ENCODE assay signal across 8 cellular contexts in the genomic region with DNA sequence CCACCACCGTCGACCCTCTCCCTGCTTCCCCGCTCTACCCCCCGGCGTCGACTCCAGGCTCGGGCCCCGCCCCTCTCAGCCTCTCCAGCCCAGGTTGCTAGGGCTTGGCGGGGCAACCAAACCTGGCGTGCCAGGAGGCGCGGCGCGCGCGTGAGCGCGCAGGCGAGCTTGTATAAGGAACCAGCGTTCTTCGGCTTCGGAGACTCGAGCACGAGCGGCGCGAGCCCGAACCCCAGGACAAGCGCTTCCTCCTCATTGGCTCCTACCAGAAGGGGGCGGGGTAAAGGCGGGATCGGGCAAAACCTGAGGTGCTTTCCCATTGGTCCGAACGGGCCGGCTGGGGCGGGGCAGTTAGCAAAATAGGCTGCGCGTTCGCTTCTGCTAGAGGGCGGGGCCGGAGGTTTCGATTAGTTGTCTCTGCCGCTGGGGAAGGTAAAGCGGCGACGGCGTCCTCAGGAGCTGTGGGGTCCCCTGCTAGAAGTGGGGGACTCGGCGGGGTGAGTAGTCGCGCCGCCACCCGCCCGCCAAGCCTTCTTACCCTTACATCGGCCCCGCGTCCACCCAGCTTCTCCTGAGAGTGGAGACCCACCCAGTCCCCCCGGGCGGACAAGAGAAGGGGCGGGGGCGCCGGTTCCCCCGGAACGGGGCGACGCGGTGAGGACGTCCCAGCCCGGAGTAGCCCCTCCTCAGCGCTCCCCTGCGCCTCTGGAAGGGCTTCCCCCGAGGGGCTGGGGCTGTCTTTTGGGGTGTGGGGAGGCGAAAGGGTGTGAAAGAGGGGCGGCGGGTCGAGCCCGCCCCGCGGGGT. TPM values are rescaled to one million over a fixed set of nuclear protein-coding genes. Genes with fewer than 3 reads are reported as not detected.
DNase-seq lines count a peak whose midpoint lies in the region; ATAC-seq and TF ChIP-seq lines count a peak whose summit lies in the region.

A gene (plus strand): TSS at position 410 of the 805 bp plus-strand sequence. CDS start 81,489 bp downstream, outside the sequence.

- H3K9ac ChIP-seq in KMS-11 = peak within 1 kb of the TSS; percentile 22; the same call in 1 of the 2 replicates
- peak within 1 kb of the TSS; percentile 82 for H3K9ac ChIP-seq in mucosa of stomach (ENCODE audit: low read length)

- TF ChIP-seq CTCF in KMS-11 (conservative IDR thresholded peaks at IDR 0.05; ENCODE audit: low read depth, low read length) (no peak), Peyer's patch (IDR thresholded peaks at IDR 0.05) (no peak), esophagus muscularis mucosa (IDR thresholded peaks at IDR 0.05) (no peak)

- peaks cover 14% of the 10 kb centered on the region for H3K4me1 ChIP-seq in KMS-11 (ENCODE audit: low read depth, poor library complexity, severe bottlenecking)
- H3K4me1 ChIP-seq in Peyer's patch = no peaks in the 10 kb centered on the region
- H3K4me1 ChIP-seq in esophagus muscularis mucosa = peaks cover 0 to 19% (median 9%) of the 10 kb centered on the region in 4 donors
- no peaks in the 10 kb centered on the region for H3K4me1 ChIP-seq in mucosa of stomach (ENCODE audit: control insufficient read depth, insufficient read depth, low read length)

- TF ChIP-seq POLR2A in Peyer's patch (IDR thresholded peaks at IDR 0.05) = peak; percentile 14 to 67
- no peak for TF ChIP-seq POLR2A in esophagus muscularis mucosa (IDR thresholded peaks at IDR 0.05; ENCODE audit: low read depth)

- peak; percentile 88 for ATAC-seq in GM21825 (IDR thresholded peaks at IDR 0.05; ENCODE audit: unreplicated experiment)
- ATAC-seq in activated T-cell treated with anti-CD3 and anti-CD28 coated beads, Interleukin-2, amount 50 U/mL, for 72 hours (replicated peaks in 1 of 2) = peak; percentile 93 to 94

- H3K36me3 ChIP-seq in KMS-11 (ENCODE audit: insufficient read depth) (no peaks in the 10 kb centered on the region), Peyer's patch (no peaks in the 10 kb centered on the region), esophagus muscularis mucosa (no peaks in the 10 kb centered on the region), mucosa of stomach (ENCODE audit: control insufficient read depth, insufficient read depth, low read length) (no peaks in the 10 kb centered on the region)

- H3K9me3 ChIP-seq in Peyer's patch (no peaks in the 10 kb centered on the region), esophagus muscularis mucosa (no peaks in the 10 kb centered on the region), mucosa of stomach (ENCODE audit: control insufficient read depth, low read length) (no peaks in the 10 kb centered on the region)

- H3K27me3 Mint-ChIP-seq in activated T-cell treated with anti-CD3 and anti-CD28 coated beads, Interleukin-2, amount 50 U/mL, for 72 hours (ENCODE audit: low read depth) = peaks cover 13% of the 10 kb centered on the region

- peak within 1 kb of the TSS; percentile 76 for H2AFZ ChIP-seq in KMS-11 (ENCODE audit: low read depth)

- H3K27me3 ChIP-seq in KMS-11 (ENCODE audit: insufficient read depth, low read depth) (no peaks in the 10 kb centered on the region), Peyer's patch (no peaks in the 10 kb centered on the region), esophagus muscularis mucosa (peaks cover 0 to 3% (median 0%) of the 10 kb centered on the region in 4 donors), mucosa of stomach (ENCODE audit: control insufficient read depth, insufficient read depth, low read length) (no peaks in the 10 kb centered on the region)

- no peaks in the 10 kb centered on the region for H3K9me3 Mint-ChIP-seq in activated T-cell treated with anti-CD3 and anti-CD28 coated beads, Interleukin-2, amount 50 U/mL, for 72 hours

- H3K27ac ChIP-seq in KMS-11 = no peak within 1 kb of the TSS
- H3K27ac ChIP-seq in Peyer's patch = peak within 1 kb of the TSS; percentile 75 to 80 (median 77)
- H3K27ac ChIP-seq in esophagus muscularis mucosa (replicated peaks in 1 of 4) = peak within 1 kb of the TSS; percentile 76 to 82 (median 80)

- peaks cover 11% of the 10 kb centered on the region for H3K4me1 Mint-ChIP-seq in activated T-cell treated with anti-CD3 and anti-CD28 coated beads, Interleukin-2, amount 50 U/mL, for 72 hours (ENCODE audit: low read depth)

- 17% methylated on average over 21 of the region's 79 CpGs for WGBS in esophagus muscularis mucosa

- no peaks in the 10 kb centered on the region for H4K20me1 ChIP-seq in KMS-11 (ENCODE audit: insufficient read depth)

- H3K27ac Mint-ChIP-seq in activated T-cell treated with anti-CD3 and anti-CD28 coated beads, Interleukin-2, amount 50 U/mL, for 72 hours = no peak within 1 kb of the TSS

- H3K79me2 ChIP-seq in KMS-11 (ENCODE audit: insufficient read depth, low read depth) = no peaks in the 10 kb centered on the region

- no peak for TF ChIP-seq EP300 in esophagus muscularis mucosa (IDR thresholded peaks at IDR 0.05)

- H3K4me3 ChIP-seq in KMS-11 (IDR thresholded peaks at IDR 0.05; ENCODE audit: insufficient read depth, low read depth, low read length) (no peak within 1 kb of the TSS), Peyer's patch (peak within 1 kb of the TSS; percentile 63 to 89 (median 72)), esophagus muscularis mucosa (peak within 1 kb of the TSS; percentile 72 to 80 (median 74)), mucosa of stomach (ENCODE audit: low read length) (peak within 1 kb of the TSS; percentile 46)

- peak within 1 kb of the TSS; percentile 81 to 83 for H3K4me3 Mint-ChIP-seq in activated T-cell treated with anti-CD3 and anti-CD28 coated beads, Interleukin-2, amount 50 U/mL, for 72 hours

- intact Hi-C loops in esophagus muscularis mucosa (cut with DNase I) = loop anchor here (10.0 kb wide), 2 partner anchors 249 to 469 kb away; a partner anchor contains a TSS

- DNase-seq in DMS53 treated with DMSO at 0.1 percent for 48 hours (lab: John Stamatoyannopoulos, UW; ENCODE audit: unreplicated experiment) (peak; percentile 94), Peyer's patch (peak; percentile 94 to 98 (median 95)), esophagus muscularis mucosa (ENCODE audit: extremely low spot score) (peak; percentile 98)
- peak; percentile 94 to 96 for DNase-seq in activated T-cell treated with anti-CD3 and anti-CD28 coated beads, Interleukin-2, amount 50 U/mL, for 72 hours
- DNase-seq in stimulated activated CD8-positive, alpha-beta memory T cell treated with anti-CD3 and anti-CD28 coated beads, Interleukin-4, amount 100 ng/mL, for 4 hours (ENCODE audit: low read depth in 2 of 2, low spot score in 1 of 2) = peak; percentile 88 to 91

- no peaks in the 10 kb centered on the region for H3K36me3 Mint-ChIP-seq in activated T-cell treated with anti-CD3 and anti-CD28 coated beads, Interleukin-2, amount 50 U/mL, for 72 hours (ENCODE audit: insufficient read depth in 2 of 2)

- peak within 1 kb of the TSS; percentile 89 for H3K4me2 ChIP-seq in KMS-11

RNA-seq across cellular contexts. Expression of the gene that starts here (rescaled TPM):
- total RNA-seq in Peyer's patch (1 to 10 TPM; 1.4 to 3.3 (median 2.5) TPM), esophagus muscularis mucosa (1 to 10 TPM; 3.7 to 6.5 (median 4.6) TPM)
- 1 to 10 TPM; 2.2 to 2.6 TPM for total RNA-seq in activated T-cell treated with anti-CD3 and anti-CD28 coated beads, Interleukin-2, amount 50 U/mL, for 72 hours
